Comparison of ENCODE assay signal across 15 cellular contexts in the genomic region with DNA sequence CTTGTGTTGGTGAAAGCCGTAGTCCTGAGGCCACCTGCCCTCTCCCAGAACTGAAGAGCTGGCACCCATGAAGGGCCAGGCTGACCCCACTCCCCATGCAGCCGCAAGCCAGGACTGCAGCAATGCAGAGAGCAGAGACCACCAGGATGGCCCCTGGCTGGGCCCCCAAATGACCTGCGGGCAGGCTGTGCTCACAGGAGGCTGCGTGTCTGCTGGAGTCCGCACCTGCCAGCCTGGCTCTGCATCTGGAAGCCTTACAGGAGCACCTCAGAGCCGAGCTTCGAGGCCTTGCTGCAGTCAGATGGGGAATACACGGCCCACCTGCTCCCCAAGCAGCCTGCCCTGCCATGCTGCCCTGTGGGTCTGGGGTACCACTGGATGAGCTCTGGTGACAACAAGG.
DNase-seq lines count a peak whose midpoint lies in the region; ATAC-seq and TF ChIP-seq lines count a peak whose summit lies in the region.
"Had no signal": no experiment of that assay in that cellular context is flagged by ENCODE, and none has a peak within 500 bp of the region (broad histone marks: within the 10 kb centered on the region; RNA-seq: fewer than 3 reads in every experiment).

No MANE protein-coding gene starts in this region.

- intact Hi-C loops in cardiac septum (cut with DNase I) = no loop called here

- no peak for ATAC-seq in T-helper 17 cell
- ATAC-seq in GM21526 (IDR thresholded peaks at IDR 0.05; ENCODE audit: low FRiP score, unreplicated experiment) = no peak
- ATAC-seq in HG02678 (IDR thresholded peaks at IDR 0.05; ENCODE audit: unreplicated experiment) = no peak
- ATAC-seq: lower lobe of right lung; SK-N-SH treated with all-trans-retinoic acid at 6 μM for 48 hours; stimulated activated naive CD8-positive, alpha-beta T cell treated with anti-CD3 and anti-CD28 coated beads, Interleukin-15, amount 100 ng/mL, for 72 hours had no signal

- H3K27ac ChIP-seq in right atrium auricular region = no peak overlapping the region
- H3K27ac ChIP-seq: lower lobe of right lung had no signal

- H3K36me3 ChIP-seq in right atrium auricular region = no peaks in the 10 kb centered on the region
- H3K36me3 ChIP-seq: lower lobe of right lung had no signal

- H3K4me1 Mint-ChIP-seq in T-helper 17 cell = peaks cover 13% of the 10 kb centered on the region
- peaks cover 5% of the 10 kb centered on the region for H3K4me1 Mint-ChIP-seq in mesothelial cell of epicardium

- H3K27ac Mint-ChIP-seq in T-helper 17 cell (peak overlapping the region; percentile 54), mesothelial cell of epicardium (no peak overlapping the region)
- H3K27ac Mint-ChIP-seq: nephron had no signal

- H3K4me1 ChIP-seq in right atrium auricular region = no peaks in the 10 kb centered on the region
- H3K4me1 ChIP-seq: lower lobe of right lung had no signal

- no peaks in the 10 kb centered on the region for H3K9me3 ChIP-seq in right atrium auricular region
- H3K9me3 ChIP-seq in T-helper 17 cell (ENCODE audit: control insufficient read depth, low read length, poor library complexity, severe bottlenecking) = no peaks in the 10 kb centered on the region
- H3K9me3 ChIP-seq: lower lobe of right lung had no signal

- H3K4me3 ChIP-seq in right atrium auricular region = no peak overlapping the region
- H3K4me3 ChIP-seq: lower lobe of right lung had no signal

- H3K36me3 Mint-ChIP-seq in T-helper 17 cell (ENCODE audit: low read depth) = peaks cover under 1% of the 10 kb centered on the region
- H3K36me3 Mint-ChIP-seq in mesothelial cell of epicardium = no peaks in the 10 kb centered on the region

- H3K4me3 Mint-ChIP-seq in T-helper 17 cell (no peak overlapping the region), mesothelial cell of epicardium (no peak overlapping the region)
- H3K4me3 Mint-ChIP-seq: nephron had no signal

- no peaks in the 10 kb centered on the region for H3K27me3 ChIP-seq in right atrium auricular region

- H3K27me3 Mint-ChIP-seq in T-helper 17 cell (peaks cover 11% of the 10 kb centered on the region), mesothelial cell of epicardium (ENCODE audit: low read depth) (peaks cover 69% of the 10 kb centered on the region)

- DNase-seq in cardiac septum (ENCODE audit: low spot score) (peak; percentile 14), right atrium auricular region (ENCODE audit: low spot score) (no peak), T-helper 17 cell (no peak), mesothelial cell of epicardium (ENCODE audit: low spot score in 2 of 2, unreplicated experiment in 2 of 2) (peak; percentile 11 to 13), dermis blood vessel endothelial cell (no peak)
- no peak for DNase-seq in effector CD4-positive, alpha-beta T cell
- DNase-seq: erythroblast; lower lobe of right lung; NCI-H2081; NCI-H69; stimulated activated naive CD8-positive, alpha-beta T cell treated with anti-CD3 and anti-CD28 coated beads, Interleukin-15, amount 100 ng/mL, for 72 hours had no signal

- H3K9me3 Mint-ChIP-seq in mesothelial cell of epicardium = no peaks in the 10 kb centered on the region
- H3K9me3 Mint-ChIP-seq: nephron; stimulated activated naive CD8-positive, alpha-beta T cell treated with anti-CD3 and anti-CD28 coated beads, Interleukin-15, amount 100 ng/mL, for 72 hours had no signal

- TF ChIP-seq CTCF in right atrium auricular region (IDR thresholded peaks at IDR 0.05) = no peak
- no peak for TF ChIP-seq CTCF in mesothelial cell of epicardium (IDR thresholded peaks at IDR 0.05; ENCODE audit: unreplicated experiment)

Comparison
In these comparisons a context has a peak if more than half of its experiments do, and no peak if none do; other contexts are left out.
1. DNase-seq: peak in cardiac septum (single experiment) and mesothelial cell of epicardium (2 of 2); none in right atrium auricular region (single experiment), T-helper 17 cell (0 of 3), dermis blood vessel endothelial cell (single experiment) and effector CD4-positive, alpha-beta T cell (single experiment).